ENCODE assay signal across 28 cellular contexts in the genomic region with DNA sequence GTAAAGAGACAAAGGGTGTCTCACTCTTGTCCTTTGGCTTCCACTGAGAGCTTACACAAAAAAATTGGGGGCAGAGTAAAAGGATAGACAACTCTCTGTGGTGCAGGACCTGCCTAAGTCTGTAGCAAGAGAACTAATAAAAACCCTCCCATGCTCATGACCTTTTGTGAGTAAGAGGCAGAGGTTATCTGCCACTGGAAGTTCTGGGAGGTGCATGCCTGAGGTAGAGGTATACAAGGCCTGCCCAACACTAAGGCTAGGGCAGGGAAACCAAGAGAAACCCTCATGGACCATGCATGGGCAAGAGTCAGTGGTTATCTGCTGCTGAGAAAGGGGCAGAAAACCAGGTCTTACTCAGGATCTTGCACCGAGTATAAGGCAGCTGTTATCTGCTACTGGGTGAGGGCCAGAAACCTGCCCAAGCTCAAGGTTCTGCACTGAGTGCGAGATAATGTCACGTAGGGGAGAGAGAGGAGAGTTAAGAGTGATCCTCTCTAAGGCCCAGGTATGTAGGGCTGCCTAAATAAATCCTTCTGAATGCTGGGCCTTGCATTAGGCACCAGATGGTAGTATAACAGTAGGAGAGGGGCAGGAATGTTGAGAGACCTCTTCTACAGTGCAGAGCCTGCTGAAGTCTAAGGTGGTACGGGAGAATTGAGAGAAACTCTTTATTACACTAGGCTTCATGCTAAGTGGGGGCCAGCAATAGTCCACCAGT.
DNase-seq lines count a peak whose midpoint lies in the region; ATAC-seq, FAIRE-seq and TF ChIP-seq lines count a peak whose summit lies in the region.
"Had no signal": no experiment of that assay in that cellular context is flagged by ENCODE, and none has a peak within 500 bp of the region (broad histone marks: within the 10 kb centered on the region; RNA-seq: fewer than 3 reads in every experiment).

No MANE protein-coding gene starts in this region.

- no peak overlapping the region; the same call in 1 of the 2 replicates for H4K5ac ChIP-seq in IMR-90 (ENCODE audit: low read depth, low read length)
- no peak overlapping the region for H4K5ac ChIP-seq in H1 (ENCODE audit: insufficient read length, low read depth, low read length)

- no peak overlapping the region for H3K4me3 ChIP-seq in IMR-90 (ENCODE audit: insufficient read depth, low read depth, low read length)
- no peak overlapping the region for H3K4me3 ChIP-seq in H1 (ENCODE audit: extremely low read depth in 1 of 4, insufficient read depth in 2 of 4, low read depth in 3 of 4, low read length in 4 of 4)
- H3K4me3 ChIP-seq: adrenal gland, lung, neural progenitor cell, thoracic aorta, vagina had no signal

- no peaks in the 10 kb centered on the region for H3K36me3 Mint-ChIP-seq in activated CD4-positive, alpha-beta T cell treated with anti-CD3 and anti-CD28 coated beads, Interleukin-2, amount 10 ng/mL, durations not matched to agents 24 days and 14 days (ENCODE audit: low read depth)
- peaks cover 2% of the 10 kb centered on the region for H3K36me3 Mint-ChIP-seq in osteocyte (ENCODE audit: unreplicated experiment)
- H3K36me3 Mint-ChIP-seq: CD4-positive, CD25-positive, alpha-beta regulatory T cell had no signal

- TF ChIP-seq RAD21 in IMR-90 (IDR thresholded peaks at IDR 0.05; ENCODE audit: low read length) (no peak), H1 (IDR thresholded peaks at IDR 0.05 in 1 of 2, conservative IDR thresholded peaks at IDR 0.05 in 1 of 2; ENCODE audit: low read depth in 2 of 2, low read length in 2 of 2) (peak; percentile 37 to 53)

- H3K27me3 Mint-ChIP-seq in activated CD4-positive, alpha-beta T cell treated with anti-CD3 and anti-CD28 coated beads, Interleukin-2, amount 10 ng/mL, durations not matched to agents 24 days and 14 days, result peaks cover 28% of the 10 kb centered on the region
- H3K27me3 Mint-ChIP-seq in osteocyte (ENCODE audit: unreplicated experiment), result no peaks in the 10 kb centered on the region

- no peak for TF ChIP-seq POLR2A in IMR-90 (IDR thresholded peaks at IDR 0.05; ENCODE audit: low read depth, low read length)
- no peak for TF ChIP-seq POLR2A in H1 (IDR thresholded peaks at IDR 0.05; ENCODE audit: control extremely low read depth in 1 of 2, low read depth in 2 of 2, low read length in 2 of 2)

- H2BK12ac ChIP-seq in H1 (ENCODE audit: low read depth, low read length), result no peak overlapping the region

- 83% methylated on average over 1 of the region's 4 CpGs; no CpG with 5 or more reads in 1 of the 2 experiments for WGBS in IMR-90 (ENCODE audit: extremely low coverage in 2 of 2, insufficient read length in 1 of 2), 2 experiments
- WGBS in H1 (ENCODE audit: extremely low coverage in 1 of 2, insufficient coverage in 1 of 2, insufficient read length in 1 of 2, insufficient replicate concordance in 2 of 2, low coverage in 1 of 2, low lambda C conversion rate in 2 of 2, missing lambda C conversion rate in 1 of 2), 2 experiments, result 97% methylated on average over 4 of the region's 4 CpGs; no CpG with 5 or more reads in 1 of the 2 experiments

- no peak overlapping the region for H2AFZ ChIP-seq in IMR-90 (replicated peaks; ENCODE audit: low read length, poor library complexity)
- no peak overlapping the region for H2AFZ ChIP-seq in H1 (ENCODE audit: low read length)
- H2AFZ ChIP-seq: neural progenitor cell had no signal

- no peak overlapping the region for H3K56ac ChIP-seq in IMR-90 (ENCODE audit: extremely low read depth, insufficient read depth, low read length)
- no peak overlapping the region for H3K56ac ChIP-seq in H1 (replicated peaks; ENCODE audit: insufficient read length, low read depth, low read length)

- H2BK5ac ChIP-seq in IMR-90 (ENCODE audit: low read depth, low read length, poor library complexity, severe bottlenecking) (no peak overlapping the region), H1 (ENCODE audit: low read depth, low read length) (no peak overlapping the region)

- peaks cover 3% of the 10 kb centered on the region for H3K9me3 Mint-ChIP-seq in activated CD4-positive, alpha-beta T cell treated with anti-CD3 and anti-CD28 coated beads, Interleukin-2, amount 10 ng/mL, durations not matched to agents 24 days and 14 days
- H3K9me3 Mint-ChIP-seq in osteocyte (ENCODE audit: unreplicated experiment), result peaks cover 7% of the 10 kb centered on the region

- H2AK5ac ChIP-seq in IMR-90 (ENCODE audit: low read depth, low read length), result no peak overlapping the region
- H2AK5ac ChIP-seq in H1 (ENCODE audit: low read depth, low read length), result no peak overlapping the region

- ATAC-seq in IMR-90 (ENCODE audit: low read depth), result peak; percentile 51; the same call in 1 of the 2 replicates
- ATAC-seq in GM19452 (IDR thresholded peaks at IDR 0.05; ENCODE audit: unreplicated experiment), result no peak
- ATAC-seq: SK-N-SH treated with all-trans-retinoic acid at 6 μM for 48 hours, T-helper 17 cell had no signal

- no peak overlapping the region for H2AK9ac ChIP-seq in IMR-90 (replicated peaks; ENCODE audit: low read depth, low read length, poor library complexity)

- H3K27me3 ChIP-seq in IMR-90 (ENCODE audit: control insufficient read depth, insufficient read depth, low read length) (no peaks in the 10 kb centered on the region), H1 (replicated peaks in 1 of 4; ENCODE audit: control insufficient read depth in 3 of 4, extremely low read depth in 1 of 4, insufficient read depth in 3 of 4, low read length in 3 of 4) (no peaks in the 10 kb centered on the region)
- H3K27me3 ChIP-seq: adrenal gland, brain microvascular endothelial cell, neural progenitor cell, vagina had no signal

- no TSS peak for BruUV-seq in IMR-90 (replicated peaks; lab: Mats Ljungman, UMichigan)

- H3K4ac ChIP-seq in IMR-90 (ENCODE audit: low read depth, low read length) (peak overlapping the region; percentile 50; the same call in 1 of the 2 replicates), H1 (replicated peaks; ENCODE audit: insufficient read length, low read depth, low read length) (no peak overlapping the region)

- H3K9me1 ChIP-seq in IMR-90 (ENCODE audit: insufficient read depth, low read length), result no peaks in the 10 kb centered on the region

- in situ Hi-C loops in IMR-90 (cut with MboI; ENCODE audit: low sequenced_read_pairs), result no loop called here

- no peak for TF ChIP-seq EP300 in H1 (IDR thresholded peaks at IDR 0.05; ENCODE audit: borderline replicate concordance in 1 of 2, low read depth in 2 of 2, low read length in 2 of 2)

- H3K23ac ChIP-seq in IMR-90 (ENCODE audit: low read depth, low read length), result no peak overlapping the region
- H3K23ac ChIP-seq in H1 (ENCODE audit: insufficient read length), result no peak overlapping the region

- H3K4me2 ChIP-seq in IMR-90 (ENCODE audit: low read depth, low read length), result no peak overlapping the region
- no peak overlapping the region for H3K4me2 ChIP-seq in H1 (ENCODE audit: insufficient read depth in 1 of 2, low read depth in 2 of 2, low read length in 2 of 2)
- H3K4me2 ChIP-seq: neural progenitor cell had no signal

- H3K14ac ChIP-seq in IMR-90 (replicated peaks; ENCODE audit: low read depth, low read length) (no peak overlapping the region), H1 (ENCODE audit: insufficient read length) (no peak overlapping the region)

- no peaks in the 10 kb centered on the region for H3K23me2 ChIP-seq in H1 (ENCODE audit: low read depth, low read length)

- peak; percentile 31 for DNase-seq in activated CD4-positive, alpha-beta T cell treated with anti-CD3 and anti-CD28 coated beads, Interleukin-2, amount 10 ng/mL, durations not matched to agents 24 days and 14 days
- DNase-seq in activated CD4-positive, alpha-beta T cell treated with anti-CD3 and anti-CD28 coated beads, Interleukin-2, amount 50 U/mL, for 4 hours, result no peak
- DNase-seq in IMR-90 (no peak), H1 (ENCODE audit: low read depth in 1 of 2, low spot score in 2 of 2) (peak in 1 of 2 experiments; percentile 29), osteocyte (ENCODE audit: extremely low spot score, unreplicated experiment) (peak; percentile 40), HTR-8/SVneo (ENCODE audit: insufficient read length, low spot score) (no peak), mesenteric fat pad (ENCODE audit: low spot score) (no peak)
- DNase-seq: activated T-cell treated with anti-CD3 and anti-CD28 coated beads, Interleukin-2, amount 50 U/mL, for 48 hours; adrenal gland; brain microvascular endothelial cell; effector CD8-positive, alpha-beta T cell; EL; kidney glomerular epithelial cell; NCI-H1105 treated with DMSO at 0.1 percent for 48 hours; NCI-H1930; NCI-H345; NCI-H748 treated with DMSO at 0.1 percent for 48 hours; T-helper 17 cell had no signal

- H3K79me2 ChIP-seq in H1 (ENCODE audit: control insufficient read depth in 1 of 2, insufficient read depth in 2 of 2, low read length in 2 of 2), result no peaks in the 10 kb centered on the region

- no peak overlapping the region for H3K4me3 Mint-ChIP-seq in activated CD4-positive, alpha-beta T cell treated with anti-CD3 and anti-CD28 coated beads, Interleukin-2, amount 10 ng/mL, durations not matched to agents 24 days and 14 days
- H3K4me3 Mint-ChIP-seq in osteocyte (ENCODE audit: unreplicated experiment), result no peak overlapping the region
- H3K4me3 Mint-ChIP-seq: CD4-positive, CD25-positive, alpha-beta regulatory T cell; IgD-negative memory B cell; neural progenitor cell; stimulated activated naive CD8-positive, alpha-beta T cell treated with anti-CD3 and anti-CD28 coated beads, Interleukin-15, Interleukin-2, amounts not matched to agents 100 ng/mL and 50 ng/mL, for 24 hours; T-helper 17 cell had no signal

- POLR2A ChIA-PET in IMR-90 (lab: Charles Lee; ENCODE audit: unreplicated experiment) (no interaction called here), H1 (lab: Charles Lee; ENCODE audit: partially characterized antibody) (interaction anchor here (1.6 kb wide), 1 partner anchor 13 kb away, joined by 3 read pairs; no protein-coding TSS in a partner anchor)

- peak overlapping the region; percentile 29; the same call in 1 of the 2 replicates for H2BK20ac ChIP-seq in IMR-90 (ENCODE audit: low read depth, low read length)
- H2BK20ac ChIP-seq in H1 (ENCODE audit: low read length), result no peak overlapping the region

- H3K27ac ChIP-seq in IMR-90 (ENCODE audit: insufficient read depth, low read length) (no peak overlapping the region), H1 (ENCODE audit: low read depth, low read length) (no peak overlapping the region)
- H3K27ac ChIP-seq: adrenal gland, brain microvascular endothelial cell, neural progenitor cell, thoracic aorta, vagina had no signal

- intact Hi-C loops in activated CD4-positive, alpha-beta T cell treated with anti-CD3 and anti-CD28 coated beads, Interleukin-2, amount 10 ng/mL, durations not matched to agents 24 days and 14 days (cut with micrococcal nuclease), result no loop called here
- intact Hi-C loops in IMR-90 (cut with micrococcal nuclease), result no loop called here

- H4K20me1 ChIP-seq in IMR-90 (ENCODE audit: insufficient read depth, low read length) (no peaks in the 10 kb centered on the region), H1 (replicated peaks in 1 of 2; ENCODE audit: control insufficient read depth in 1 of 2, insufficient read depth in 2 of 2, low read length in 2 of 2) (no peaks in the 10 kb centered on the region)

- H3K36me3 ChIP-seq in IMR-90 (ENCODE audit: control insufficient read depth, insufficient read depth, low read length) (no peaks in the 10 kb centered on the region), H1 (ENCODE audit: control insufficient read depth in 2 of 4, insufficient read depth in 4 of 4, low read length in 3 of 4) (no peaks in the 10 kb centered on the region)
- H3K36me3 ChIP-seq: adrenal gland, brain microvascular endothelial cell, neural progenitor cell, thoracic aorta, vagina had no signal

- H3K4me1 ChIP-seq in IMR-90 (ENCODE audit: control insufficient read depth, insufficient read depth, low read length) (peaks cover 9% of the 10 kb centered on the region; the same call in 1 of the 2 replicates), H1 (replicated peaks in 1 of 4; ENCODE audit: control insufficient read depth in 3 of 4, insufficient read depth in 4 of 4, low read length in 3 of 4) (no peaks in the 10 kb centered on the region)
- H3K4me1 ChIP-seq: vagina had no signal

- dilution Hi-C loops in IMR-90 (cut with HindIII; ENCODE audit: low sequenced_read_pairs, unreplicated experiment), result no loop called here

- H2BK120ac ChIP-seq in IMR-90 (ENCODE audit: low read depth, low read length) (peak overlapping the region; percentile 20; the same call in 1 of the 2 replicates), H1 (replicated peaks; ENCODE audit: low read depth, low read length) (no peak overlapping the region)

- H3K9me3 ChIP-seq in IMR-90 (ENCODE audit: control insufficient read depth, insufficient read depth, low read length) (0 out of 2 replicates have a peak, but pooled peaks cover 2% of the 10 kb centered on the region), H1 (ENCODE audit: insufficient read depth in 2 of 2, low read depth in 1 of 2, low read length in 1 of 2) (no peaks in the 10 kb centered on the region)
- H3K9me3 ChIP-seq: adrenal gland, thoracic aorta, vagina had no signal

- H2BK15ac ChIP-seq in IMR-90 (ENCODE audit: low read depth, low read length), result 0 out of 3 replicates have a peak overlapping the region, but pooled peaks have one; percentile 24
- H2BK15ac ChIP-seq in H1 (ENCODE audit: low read length), result no peak overlapping the region

- no peak for TF ChIP-seq CTCF in IMR-90 (conservative IDR thresholded peaks at IDR 0.05; ENCODE audit: low read depth, low read length)
- TF ChIP-seq CTCF in H1 (IDR thresholded peaks at IDR 0.05; ENCODE audit: control extremely low read depth in 1 of 3, insufficient read depth in 1 of 3, low read depth in 1 of 3, low read length in 3 of 3), result peak in 1 of 3 experiments; percentile 12; a peak in 1 of 4 replicates
- TF ChIP-seq CTCF in osteocyte (IDR thresholded peaks at IDR 0.05), result no peak

- no peak overlapping the region for H3K18ac ChIP-seq in IMR-90 (ENCODE audit: low read depth, low read length)
- H3K18ac ChIP-seq in H1 (ENCODE audit: extremely low read depth, low read length), result no peak overlapping the region

- H4K8ac ChIP-seq in IMR-90 (ENCODE audit: low read depth in 2 of 2, low read length in 2 of 2), result peak overlapping the region in 1 of 2 experiments; percentile 22; a peak in 1 of 4 replicates
- H4K8ac ChIP-seq in H1 (ENCODE audit: extremely low read depth, insufficient read depth, low read length), result no peak overlapping the region

- FAIRE-seq in H1 (lab: Jason Lieb, UNC), result no peak
- no peak for FAIRE-seq in HTR-8/SVneo (lab: Jason Lieb, UNC)
- FAIRE-seq: GM12891 had no signal

- no peaks in the 10 kb centered on the region for H3K79me1 ChIP-seq in IMR-90 (ENCODE audit: low read depth in 1 of 2, low read length in 2 of 2)
- no peaks in the 10 kb centered on the region for H3K79me1 ChIP-seq in H1 (ENCODE audit: low read depth, low read length)

- no peak overlapping the region for H3K27ac Mint-ChIP-seq in activated CD4-positive, alpha-beta T cell treated with anti-CD3 and anti-CD28 coated beads, Interleukin-2, amount 10 ng/mL, durations not matched to agents 24 days and 14 days
- no peak overlapping the region for H3K27ac Mint-ChIP-seq in osteocyte (ENCODE audit: unreplicated experiment)
- H3K27ac Mint-ChIP-seq: IgD-negative memory B cell; neural progenitor cell; stimulated activated naive CD8-positive, alpha-beta T cell treated with anti-CD3 and anti-CD28 coated beads, Interleukin-15, Interleukin-2, amounts not matched to agents 100 ng/mL and 50 ng/mL, for 24 hours; T-helper 17 cell had no signal

- CTCF ChIA-PET in IMR-90 (lab: Yijun Ruan, JAX) (interaction anchor here (0.6 kb wide), 1 partner anchor 137 kb away, joined by 5 read pairs; no protein-coding TSS in a partner anchor), H1 (lab: Charles Lee; ENCODE audit: partially characterized antibody) (interaction anchor here (1.3 to 2.9 kb wide), 2 partner anchors 9 kb away, joined by 3 to 10 read pairs; no protein-coding TSS in a partner anchor)

- no peaks in the 10 kb centered on the region for H3K4me1 Mint-ChIP-seq in activated CD4-positive, alpha-beta T cell treated with anti-CD3 and anti-CD28 coated beads, Interleukin-2, amount 10 ng/mL, durations not matched to agents 24 days and 14 days
- H3K4me1 Mint-ChIP-seq in osteocyte (ENCODE audit: unreplicated experiment), result no peaks in the 10 kb centered on the region
- H3K4me1 Mint-ChIP-seq: CD4-positive, CD25-positive, alpha-beta regulatory T cell; IgD-negative memory B cell; T-helper 17 cell had no signal

- no peak overlapping the region for H3K9ac ChIP-seq in IMR-90 (ENCODE audit: low read depth, low read length)
- no peak overlapping the region; a peak in 1 of 7 replicates for H3K9ac ChIP-seq in H1 (replicated peaks in 1 of 4; ENCODE audit: extremely low read depth in 1 of 4, low read depth in 3 of 4, low read length in 3 of 4)
- H3K9ac ChIP-seq: neural progenitor cell had no signal

- no peak overlapping the region for H4K91ac ChIP-seq in IMR-90 (ENCODE audit: insufficient read depth, low read depth, low read length)
- H4K91ac ChIP-seq in H1 (replicated peaks; ENCODE audit: insufficient read length, low read length), result no peak overlapping the region

Comparison
In these comparisons a context has a peak if more than half of its experiments do, and no peak if none do; other contexts are left out.
1. DNase-seq: peak in activated CD4-positive, alpha-beta T cell treated with anti-CD3 and anti-CD28 coated beads, Interleukin-2, amount 10 ng/mL, durations not matched to agents 24 days and 14 days (single experiment) and osteocyte (single experiment); none in activated CD4-positive, alpha-beta T cell treated with anti-CD3 and anti-CD28 coated beads, Interleukin-2, amount 50 U/mL, for 4 hours (0 of 2), IMR-90 (single experiment), HTR-8/SVneo (single experiment) and mesenteric fat pad (single experiment).